In genomic region chr1:50430010-50430405, GRCh38 we compare ENCODE assay signal across 32 cellular contexts. TPM values are rescaled to one million over a fixed set of nuclear protein-coding genes. Genes with fewer than 3 reads are reported as not detected.
DNase-seq lines count a peak whose midpoint lies in the region; ATAC-seq, FAIRE-seq and TF ChIP-seq lines count a peak whose summit lies in the region.
"Had no signal": no experiment of that assay in that cellular context is flagged by ENCODE, and none has a peak within 500 bp of the region (broad histone marks: within the 10 kb centered on the region; RNA-seq: fewer than 3 reads in every experiment).

No MANE protein-coding gene starts in this region.

- H3K27ac Mint-ChIP-seq in HFFc6, result no peak overlapping the region
- H3K27ac Mint-ChIP-seq: activated CD4-positive, alpha-beta T cell treated with anti-CD3 and anti-CD28 coated beads for 36 hours; activated naive CD8-positive, alpha-beta T cell treated with anti-CD3 and anti-CD28 coated beads, Interleukin-2, amount 50 U/mL, for 24 hours; natural killer cell; T-helper 1 cell treated with Interleukin-12 subunit alpha and Interleukin-12 subunit beta and Interleukin-4 antibody, amounts not matched to agents 30 μg/mL and 1 μg/mL, for 36 hours had no signal

- peak overlapping the region; percentile 49 for H3K4me3 Mint-ChIP-seq in HFFc6
- H3K4me3 Mint-ChIP-seq: activated CD4-positive, alpha-beta T cell treated with anti-CD3 and anti-CD28 coated beads for 36 hours; activated naive CD8-positive, alpha-beta T cell treated with anti-CD3 and anti-CD28 coated beads, Interleukin-2, amount 50 U/mL, for 24 hours; natural killer cell; T-helper 1 cell treated with Interleukin-12 subunit alpha and Interleukin-12 subunit beta and Interleukin-4 antibody, amounts not matched to agents 30 μg/mL and 1 μg/mL, for 36 hours had no signal

- no peaks in the 10 kb centered on the region for H3K9me3 ChIP-seq in endothelial cell of umbilical vein (replicated peaks; ENCODE audit: control insufficient read depth, insufficient read depth, low read length)
- no peaks in the 10 kb centered on the region for H3K9me3 ChIP-seq in keratinocyte (ENCODE audit: control insufficient read depth, low read depth, low read length)
- no peaks in the 10 kb centered on the region for H3K9me3 ChIP-seq in body of pancreas
- H3K9me3 ChIP-seq: heart right ventricle, MG63, right atrium auricular region, SJCRH30, transverse colon had no signal

- no peak overlapping the region for H3K4me2 ChIP-seq in endothelial cell of umbilical vein (ENCODE audit: insufficient read depth, low read length)
- peak overlapping the region; percentile 58 for H3K4me2 ChIP-seq in keratinocyte (ENCODE audit: control insufficient read depth, extremely low read depth, insufficient read depth, low read depth, low read length)

- 18 to 21% methylated on average over 5 of the region's 5 CpGs for WGBS in body of pancreas, 2 donors

- no peaks in the 10 kb centered on the region for H3K4me1 ChIP-seq in ACC112 (ENCODE audit: control insufficient read depth, insufficient read depth, low read length, unreplicated experiment)
- H3K4me1 ChIP-seq in endothelial cell of umbilical vein (ENCODE audit: control insufficient read depth, extremely low read depth, insufficient read depth, low read length), result no peaks in the 10 kb centered on the region
- H3K4me1 ChIP-seq in keratinocyte (ENCODE audit: control insufficient read depth, extremely low read depth, insufficient read depth, low read length), result peaks cover 5% of the 10 kb centered on the region
- peaks cover 41% of the 10 kb centered on the region for H3K4me1 ChIP-seq in body of pancreas
- H3K4me1 ChIP-seq: parathyroid adenoma, SJCRH30 had no signal

- POLR2A ChIA-PET in endothelial cell of umbilical vein (lab: Charles Lee), result no interaction called here

- H3K27ac ChIP-seq in ACC112 (ENCODE audit: low read depth, low read length) (no peak overlapping the region), endothelial cell of umbilical vein (ENCODE audit: insufficient read depth, low read depth, low read length) (no peak overlapping the region), keratinocyte (ENCODE audit: control insufficient read depth, insufficient read depth, low read length) (no peak overlapping the region), body of pancreas (no peak overlapping the region)
- H3K27ac ChIP-seq: heart right ventricle, parathyroid adenoma, right atrium auricular region, SJCRH30, transverse colon had no signal

- peaks cover 3% of the 10 kb centered on the region for H3K36me3 Mint-ChIP-seq in HFFc6 (ENCODE audit: low read depth)
- H3K36me3 Mint-ChIP-seq: natural killer cell had no signal

- peak; percentile 47 for FAIRE-seq in endothelial cell of umbilical vein (lab: Jason Lieb, UNC)
- FAIRE-seq in keratinocyte (lab: Jason Lieb, UNC), result no peak
- FAIRE-seq: islet of Langerhans, TTC549 had no signal

- H3K9ac ChIP-seq in endothelial cell of umbilical vein (replicated peaks; ENCODE audit: extremely low read depth, insufficient read depth, low read length), result no peak overlapping the region
- no peak overlapping the region for H3K9ac ChIP-seq in keratinocyte (ENCODE audit: control insufficient read depth, extremely low read depth, insufficient read depth, low read length)
- H3K9ac ChIP-seq: parathyroid adenoma had no signal

- intact Hi-C loops in endothelial cell of umbilical vein (cut with micrococcal nuclease) (no loop called here), body of pancreas (cut with DNase I) (no loop called here)

- no peak for DNase-seq in HFFc6
- DNase-seq in endothelial cell of umbilical vein (ENCODE audit: low read depth, low spot score), result no peak
- no peak for DNase-seq in keratinocyte (ENCODE audit: low read depth, low spot score)
- DNase-seq in NCI-H1436 treated with DMSO at 0.1 percent for 48 hours (lab: John Stamatoyannopoulos, UW), result no peak
- DNase-seq in NCI-H82 treated with DMSO at 0.1 percent for 48 hours (lab: John Stamatoyannopoulos, UW; ENCODE audit: unreplicated experiment), result no peak
- DNase-seq in body of pancreas, result no peak
- DNase-seq: ACHN; activated gamma-delta T cell; activated naive CD8-positive, alpha-beta T cell treated with anti-CD3 and anti-CD28 coated beads, Interleukin-2, amount 50 U/mL, for 24 hours; effector CD4-positive, alpha-beta T cell; HCEC 1CT; heart right ventricle; KG1; left ventricle myocardium superior; MG63; midbrain; natural killer cell; NCI-H1417 treated with DMSO at 0.1 percent for 48 hours; NCI-H345; NCI-H748 treated with DMSO at 0.1 percent for 48 hours; SJCRH30; transverse colon had no signal

- H3K27me3 ChIP-seq in ACC112 (ENCODE audit: insufficient read depth, low read length) (peaks cover 84% of the 10 kb centered on the region), endothelial cell of umbilical vein (ENCODE audit: control insufficient read depth in 2 of 2, insufficient read depth in 2 of 2, low read length in 2 of 2) (peaks cover 72 to 80% of the 10 kb centered on the region in 2 experiments), keratinocyte (ENCODE audit: control insufficient read depth, extremely low read depth, insufficient read depth, low read length) (peaks cover 82% of the 10 kb centered on the region), body of pancreas (peaks cover 0 to 27% of the 10 kb centered on the region in 2 donors)
- H3K27me3 ChIP-seq: SJCRH30 had no signal

- TF ChIP-seq POLR2A in endothelial cell of umbilical vein (IDR thresholded peaks at IDR 0.05; ENCODE audit: low read depth, low read length) (no peak), body of pancreas (IDR thresholded peaks at IDR 0.05) (no peak)

- no peaks in the 10 kb centered on the region for H4K20me1 ChIP-seq in endothelial cell of umbilical vein (replicated peaks; ENCODE audit: control insufficient read depth, extremely low read depth, insufficient read depth, low read length)
- H4K20me1 ChIP-seq in keratinocyte (ENCODE audit: control insufficient read depth, extremely low read depth, insufficient read depth, low read length), result peaks cover 7% of the 10 kb centered on the region

- TF ChIP-seq CTCF in HFFc6 (IDR thresholded peaks at IDR 0.05) (no peak), endothelial cell of umbilical vein (IDR thresholded peaks at IDR 0.05; ENCODE audit: extremely low read depth in 1 of 2, insufficient read depth in 1 of 2, low read depth in 1 of 2, low read length in 2 of 2) (no peak), keratinocyte (optimal IDR thresholded peaks at IDR 0.05 in 1 of 3, IDR thresholded peaks at IDR 0.05 in 1 of 3, conservative IDR thresholded peaks at IDR 0.05 in 1 of 3; ENCODE audit: extremely low read depth in 1 of 3, insufficient read depth in 2 of 3, low read length in 3 of 3) (no peak), body of pancreas (IDR thresholded peaks at IDR 0.05) (no peak)

- H3K4me3 ChIP-seq in ACC112 (ENCODE audit: low read depth, low read length) (peak overlapping the region; percentile 41; the same call in 1 of the 2 replicates), endothelial cell of umbilical vein (replicated peaks in 1 of 3; ENCODE audit: insufficient read depth in 1 of 3, low read depth in 1 of 3, low read length in 3 of 3) (no peak overlapping the region), keratinocyte (ENCODE audit: control insufficient read depth in 2 of 3, extremely low read depth in 1 of 3, insufficient read depth in 2 of 3, low read depth in 1 of 3, low read length in 3 of 3) (peak overlapping the region in 1 of 3 experiments; percentile 4), body of pancreas (no peak overlapping the region)
- H3K4me3 ChIP-seq: heart right ventricle, MG63, right atrium auricular region, SJCRH30, transverse colon had no signal

- CTCF ChIA-PET in endothelial cell of umbilical vein (lab: Charles Lee), result interaction anchor here (1.5 to 1.9 kb wide), 2 partner anchors 175 to 275 kb away, joined by 3 to 7 read pairs; no protein-coding TSS in a partner anchor

- H3K36me3 ChIP-seq in ACC112 (ENCODE audit: insufficient read depth, low read length), result no peaks in the 10 kb centered on the region
- no peaks in the 10 kb centered on the region for H3K36me3 ChIP-seq in endothelial cell of umbilical vein (ENCODE audit: control insufficient read depth in 2 of 2, extremely low read depth in 1 of 2, insufficient read depth in 2 of 2, low read length in 2 of 2)
- H3K36me3 ChIP-seq in keratinocyte (ENCODE audit: control insufficient read depth in 2 of 2, extremely low read depth in 1 of 2, insufficient read depth in 2 of 2, low read length in 2 of 2), result no peaks in the 10 kb centered on the region
- H3K36me3 ChIP-seq in body of pancreas (replicated peaks in 1 of 2; ENCODE audit: insufficient read depth in 1 of 2, low read depth in 2 of 2), result no peaks in the 10 kb centered on the region
- H3K36me3 ChIP-seq: heart right ventricle, MG63, right atrium auricular region, SJCRH30, transverse colon had no signal

- dilution Hi-C loops in endothelial cell of umbilical vein (cut with MboI; ENCODE audit: extremely low pct_ligation_motif_present, low sequenced_read_pairs), result no loop called here
- dilution Hi-C loops in keratinocyte (cut with MboI; ENCODE audit: extremely low pct_ligation_motif_present, low sequenced_read_pairs), result no loop called here

- H2AFZ ChIP-seq in ACC112 (ENCODE audit: low read length, unreplicated experiment) (no peak overlapping the region), endothelial cell of umbilical vein (ENCODE audit: low read depth, low read length) (no peak overlapping the region), keratinocyte (ENCODE audit: control insufficient read depth, low read length) (no peak overlapping the region)
- H2AFZ ChIP-seq: parathyroid adenoma had no signal

- no peak for ATAC-seq in GM21529 (IDR thresholded peaks at IDR 0.05; ENCODE audit: unreplicated experiment)
- ATAC-seq in body of pancreas, result no peak
- ATAC-seq: activated CD4-positive, alpha-beta T cell treated with anti-CD3 and anti-CD28 coated beads for 36 hours; activated naive CD8-positive, alpha-beta T cell treated with anti-CD3 and anti-CD28 coated beads, Interleukin-2, amount 50 U/mL, for 24 hours; heart right ventricle; left ventricle myocardium superior had no signal

- H3K9me1 ChIP-seq in endothelial cell of umbilical vein (replicated peaks; ENCODE audit: control insufficient read depth, extremely low read depth, insufficient read depth, low read length) (no peaks in the 10 kb centered on the region), keratinocyte (ENCODE audit: control insufficient read depth, extremely low read depth, insufficient read depth, low read length) (no peaks in the 10 kb centered on the region)

- H3K79me2 ChIP-seq in ACC112 (ENCODE audit: control insufficient read depth, insufficient read depth, low read length, unreplicated experiment), result no peaks in the 10 kb centered on the region
- H3K79me2 ChIP-seq in endothelial cell of umbilical vein (ENCODE audit: control insufficient read depth, insufficient read depth, low read length), result no peaks in the 10 kb centered on the region
- no peaks in the 10 kb centered on the region for H3K79me2 ChIP-seq in keratinocyte (ENCODE audit: control insufficient read depth, insufficient read depth, low read length)
- H3K79me2 ChIP-seq: parathyroid adenoma had no signal

- no peaks in the 10 kb centered on the region for H3K9me3 Mint-ChIP-seq in HFFc6
- H3K9me3 Mint-ChIP-seq: natural killer cell; T-helper 1 cell treated with Interleukin-12 subunit alpha and Interleukin-12 subunit beta and Interleukin-4 antibody, amounts not matched to agents 30 μg/mL and 1 μg/mL, for 36 hours had no signal

- peaks cover 77% of the 10 kb centered on the region for H3K27me3 Mint-ChIP-seq in HFFc6 (ENCODE audit: insufficient read depth)

- no TSS peak for BruUV-seq in endothelial cell of umbilical vein (replicated peaks; lab: Mats Ljungman, UMichigan)

- H3K4me1 Mint-ChIP-seq in HFFc6 (ENCODE audit: low read depth), result peaks cover 7% of the 10 kb centered on the region

RNA-seq across cellular contexts. Expression of gene DMRTA2, which starts 6.8 kb away (rescaled TPM):
- under 1 TPM in 2 of 6 experiments, not detected in 4; 0.05 to 0.08 TPM for total RNA-seq in HFFc6 (2021; fragmentation: NEBNext Ultra II Directional; extraction: Animal tissue kit (Norgen Biotek cat#: 25700))
- total RNA-seq in endothelial cell of umbilical vein, result not detected in 2 replicates
- polyA plus RNA-seq in endothelial cell of umbilical vein, result not detected in 2 replicates
- not detected in 2 replicates for polyA plus RNA-seq in endothelial cell of umbilical vein (2011; cell fraction: cytosol; rRNA removed)
- not detected in 2 replicates for polyA plus RNA-seq in endothelial cell of umbilical vein (2011; cell fraction: nucleus; rRNA removed)
- polyA plus RNA-seq in endothelial cell of umbilical vein (2012), result not detected in 2 replicates
- polyA minus RNA-seq in endothelial cell of umbilical vein, result not detected in 2 replicates
- not detected for polyA minus RNA-seq in endothelial cell of umbilical vein (2011; cell fraction: cytosol; rRNA and poly(A)+ RNA removed)
- 0.14 TPM in 1 of 2 replicates, not detected in the other for polyA minus RNA-seq in endothelial cell of umbilical vein (2011; cell fraction: nucleus; rRNA and poly(A)+ RNA removed)
- polyA plus RNA-seq in keratinocyte, result 0.01 TPM in 1 of 3 replicates, not detected in the others
- not detected for polyA plus RNA-seq in keratinocyte (2011; ENCODE audit: low read depth)
- not detected in 2 replicates for polyA plus RNA-seq in keratinocyte (2011; cell fraction: cytosol; rRNA removed)
- not detected in 2 replicates for polyA plus RNA-seq in keratinocyte (2011; cell fraction: nucleus; rRNA removed)
- polyA plus RNA-seq in keratinocyte (2012; ENCODE audit: low replicate concordance), result not detected in 2 replicates
- not detected in 3 replicates for polyA minus RNA-seq in keratinocyte
- polyA minus RNA-seq in keratinocyte (2011; cell fraction: cytosol; rRNA and poly(A)+ RNA removed), result not detected
- not detected in 2 replicates for polyA minus RNA-seq in keratinocyte (2011; cell fraction: nucleus; rRNA and poly(A)+ RNA removed)
- total RNA-seq in body of pancreas, result not detected
- total RNA-seq: activated CD4-positive, alpha-beta T cell treated with anti-CD3 and anti-CD28 coated beads for 36 hours; chondrocyte; left ventricle myocardium superior; natural killer cell; right atrium auricular region; transverse colon had no signal
- polyA plus RNA-seq: BJ, heart right ventricle had no signal
